10 cellular contexts compared by ENCODE assay signal in genomic region chr10:97991875-97992274, GRCh38. TPM values are rescaled to one million over a fixed set of nuclear protein-coding genes. Genes with fewer than 3 reads are reported as not detected.
A peak's percentile ranks its signal among the peaks of the same experiment; 100 is the strongest.
DNase-seq lines count a peak whose midpoint lies in the region; ATAC-seq and FAIRE-seq lines count a peak whose summit lies in the region.
"Had no signal": no experiment of that assay in that cellular context is flagged by ENCODE, and none has a peak within 500 bp of the region (broad histone marks: within the 10 kb centered on the region; RNA-seq: fewer than 3 reads in every experiment).

No MANE protein-coding gene starts in this region.

- no peak for ATAC-seq in GM18498 (IDR thresholded peaks at IDR 0.05; ENCODE audit: unreplicated experiment)

- peaks cover 0 to 4% of the 10 kb centered on the region in 2 donors for H3K27me3 ChIP-seq in small intestine (ENCODE audit: control insufficient read depth in 2 of 2, insufficient read depth in 2 of 2, low read length in 2 of 2)

- 14 to 44% (median 35%) methylated on average over 2 of the region's 2 CpGs for WGBS in small intestine, 3 donors

- no peaks in the 10 kb centered on the region for H3K9me3 ChIP-seq in small intestine (ENCODE audit: control insufficient read depth, low read depth)

- H3K27ac ChIP-seq in small intestine (ENCODE audit: low read depth in 1 of 2, low read length in 1 of 2): no peak overlapping the region

- no peak for FAIRE-seq in small intestine (lab: Jason Lieb, UNC)

- H3K36me3 ChIP-seq in small intestine (ENCODE audit: control insufficient read depth in 2 of 2, insufficient read depth in 2 of 2, low read length in 2 of 2): no peaks in the 10 kb centered on the region

- H3K4me3 ChIP-seq in small intestine (ENCODE audit: low read depth in 1 of 2, low read length in 2 of 2): no peak overlapping the region

- peak; percentile 23 for DNase-seq in HK-2 (ENCODE audit: unreplicated experiment)
- DNase-seq in SW480 (ENCODE audit: low spot score): peak; percentile 8
- DNase-seq in foreskin melanocyte: peak; percentile 22
- peak; percentile 2 for DNase-seq in small intestine
- DNase-seq in NCI-H82 treated with DMSO at 0.1 percent for 48 hours (lab: John Stamatoyannopoulos, UW; ENCODE audit: unreplicated experiment): no peak
- no peak for DNase-seq in NCI-H2107 (lab: John Stamatoyannopoulos, UW)
- DNase-seq: activated CD4-positive, alpha-beta T cell treated with anti-CD3 and anti-CD28 coated beads, Interleukin-2, amount 50 U/mL, for 48 hours; amniotic stem cell; NCI-H1105 treated with DMSO at 0.1 percent for 48 hours had no signal

- H3K4me1 ChIP-seq in small intestine (ENCODE audit: control insufficient read depth in 2 of 2, insufficient read depth in 1 of 2, low read depth in 1 of 2, low read length in 1 of 2): no peaks in the 10 kb centered on the region

RNA-seq across cellular contexts. Expression of gene CRTAC1, which starts 38.5 kb away (rescaled TPM):
- 1 to 10 TPM in 1 of 3 donors, not detected in 2; 2.3 TPM for polyA plus RNA-seq in small intestine

Comparison
In these comparisons a context has a peak if more than half of its experiments do, and no peak if none do; other contexts are left out.
1. DNase-seq: peak in HK-2 (single experiment), SW480 (single experiment), foreskin melanocyte (single experiment) and small intestine (single experiment); none in NCI-H82 treated with DMSO at 0.1 percent for 48 hours (single experiment) and NCI-H2107 (single experiment).